13 cellular contexts compared by ENCODE assay signal in the genomic region with DNA sequence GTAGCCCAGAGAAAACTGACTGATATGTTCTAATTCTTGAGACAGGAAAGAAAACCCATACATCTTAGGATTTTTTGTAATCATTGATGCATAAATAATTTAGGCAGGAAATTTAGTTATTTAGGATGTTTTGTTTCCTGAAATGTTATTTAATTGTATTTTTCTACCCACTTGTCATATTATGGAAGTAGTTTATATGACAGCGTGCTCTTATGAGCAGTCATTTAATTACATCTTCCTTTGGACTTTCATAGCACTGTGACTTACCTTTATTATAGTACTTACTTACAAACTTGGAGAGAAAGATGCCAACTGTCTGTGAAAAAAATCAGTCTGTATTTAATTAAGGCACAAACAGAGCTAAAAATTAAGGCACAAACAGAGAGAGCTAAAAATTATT.
DNase-seq lines count a peak whose midpoint lies in the region; ATAC-seq and TF ChIP-seq lines count a peak whose summit lies in the region.
"Had no signal": no experiment of that assay in that cellular context is flagged by ENCODE, and none has a peak within 500 bp of the region (broad histone marks: within the 10 kb centered on the region; RNA-seq: fewer than 3 reads in every experiment).

No MANE protein-coding gene starts in this region.

- no peaks in the 10 kb centered on the region for H3K36me3 ChIP-seq in left ventricle myocardium inferior
- H3K36me3 ChIP-seq: SJCRH30 had no signal

- H3K27me3 Mint-ChIP-seq in T-helper 17 cell (no peaks in the 10 kb centered on the region), naive B cell (no peaks in the 10 kb centered on the region)
- H3K27me3 Mint-ChIP-seq in activated T-cell treated with anti-CD3 and anti-CD28 coated beads, Interleukin-2, amount 50 U/mL, for 4 hours (ENCODE audit: low read depth): no peaks in the 10 kb centered on the region

- TF ChIP-seq CTCF in left ventricle myocardium inferior (IDR thresholded peaks at IDR 0.05; ENCODE audit: borderline replicate concordance) (no peak), GM20000 (IDR thresholded peaks at IDR 0.05; ENCODE audit: extremely low read depth, missing control alignments) (no peak)

- no peak overlapping the region for H3K4me3 ChIP-seq in left ventricle myocardium inferior
- H3K4me3 ChIP-seq: SJCRH30 had no signal

- H3K4me1 ChIP-seq in left ventricle myocardium inferior: peaks cover 66% of the 10 kb centered on the region

- H3K4me1 Mint-ChIP-seq in T-helper 17 cell (peaks cover 42% of the 10 kb centered on the region), naive B cell (peaks cover 62 to 83% (median 81%) of the 10 kb centered on the region in 3 donors)
- H3K4me1 Mint-ChIP-seq in activated T-cell treated with anti-CD3 and anti-CD28 coated beads, Interleukin-2, amount 50 U/mL, for 4 hours (ENCODE audit: low read depth): peaks cover 66% of the 10 kb centered on the region

- ATAC-seq in Right ventricle myocardium superior (ENCODE audit: poor library complexity) (no peak), T-helper 17 cell (no peak), naive B cell (ENCODE audit: low read depth in 2 of 2) (no peak)
- no peak for ATAC-seq in activated T-cell treated with anti-CD3 and anti-CD28 coated beads, Interleukin-2, amount 50 U/mL, for 4 hours
- ATAC-seq: CD8-positive, alpha-beta T cell had no signal

- H3K9me3 Mint-ChIP-seq in naive B cell: peaks cover 3 to 20% (median 11%) of the 10 kb centered on the region in 7 donors
- peaks cover 22% of the 10 kb centered on the region for H3K9me3 Mint-ChIP-seq in activated T-cell treated with anti-CD3 and anti-CD28 coated beads, Interleukin-2, amount 50 U/mL, for 4 hours

- intact Hi-C loops in left ventricle myocardium inferior (cut with micrococcal nuclease): no loop called here
- intact Hi-C loops in Right ventricle myocardium superior (cut with DNase I): no loop called here

- H3K36me3 Mint-ChIP-seq in T-helper 17 cell (ENCODE audit: low read depth) (no peaks in the 10 kb centered on the region), naive B cell (peaks cover 5 to 10% of the 10 kb centered on the region in 2 donors)
- peaks cover 13% of the 10 kb centered on the region for H3K36me3 Mint-ChIP-seq in activated T-cell treated with anti-CD3 and anti-CD28 coated beads, Interleukin-2, amount 50 U/mL, for 4 hours (ENCODE audit: insufficient read depth)

- H3K9me3 ChIP-seq in left ventricle myocardium inferior (replicated peaks) (peaks cover 17% of the 10 kb centered on the region), T-helper 17 cell (ENCODE audit: control insufficient read depth, low read length, poor library complexity, severe bottlenecking) (no peaks in the 10 kb centered on the region)

- peak overlapping the region; percentile 89 for H3K27ac Mint-ChIP-seq in T-helper 17 cell
- peak overlapping the region in 5 of 6 donors; percentile 45 to 92 (median 69) for H3K27ac Mint-ChIP-seq in naive B cell

- no peaks in the 10 kb centered on the region for H3K27me3 ChIP-seq in left ventricle myocardium inferior (ENCODE audit: low read depth)
- H3K27me3 ChIP-seq: SJCRH30 had no signal

- H3K27ac ChIP-seq in left ventricle myocardium inferior (replicated peaks): peak overlapping the region; percentile 53
- H3K27ac ChIP-seq: SJCRH30 had no signal

- DNase-seq in left ventricle myocardium inferior (no peak), Right ventricle myocardium superior (no peak), T-helper 17 cell (no peak), naive B cell (no peak), NCI-H82 treated with DMSO at 0.1 percent for 48 hours (lab: John Stamatoyannopoulos, UW; ENCODE audit: unreplicated experiment) (no peak), NCI-H510A treated with DMSO at 0.1 percent for 48 hours (lab: John Stamatoyannopoulos, UW) (no peak), GM20000 (ENCODE audit: low spot score) (no peak)
- DNase-seq in activated T-cell treated with anti-CD3 and anti-CD28 coated beads, Interleukin-2, amount 50 U/mL, for 4 hours: no peak
- DNase-seq: CD8-positive, alpha-beta T cell; DMS 273 treated with DMSO at 0.1 percent for 48 hours; NCI-H1930; NCI-H2171 treated with DMSO at 0.1 percent for 48 hours; SJCRH30 had no signal

- H3K4me3 Mint-ChIP-seq in T-helper 17 cell (no peak overlapping the region), naive B cell (no peak overlapping the region)
- no peak overlapping the region for H3K4me3 Mint-ChIP-seq in activated T-cell treated with anti-CD3 and anti-CD28 coated beads, Interleukin-2, amount 50 U/mL, for 4 hours
- H3K4me3 Mint-ChIP-seq: CD8-positive, alpha-beta T cell had no signal
